Comparison of ENCODE assay signal across 8 cellular contexts in genomic region chr21:45554477-45555175, GRCh38. TPM values are rescaled to one million over a fixed set of nuclear protein-coding genes. Genes with fewer than 3 reads are reported as not detected.
DNase-seq lines count a peak whose midpoint lies in the region; ATAC-seq and TF ChIP-seq lines count a peak whose summit lies in the region.

No MANE protein-coding gene starts in this region.

- intact Hi-C loops in left cardiac atrium (cut with DNase I) (loop anchor here in 1 of 2 donors (1.0 to 5.0 kb wide), 3 partner anchors 43 to 368 kb away; no protein-coding TSS in a partner anchor), upper lobe of right lung (cut with DNase I) (loop anchor here (10.0 kb wide), 1 partner anchor 270 kb away; no protein-coding TSS in a partner anchor)

- H3K9ac ChIP-seq in BLaER1 treated with 17β-estradiol and CSF1 and Interleukin-3, amounts not matched to agents 10 nM and 100 nM = peak overlapping the region; percentile 67 to 83 (median 79); a peak in 21 of 22 replicates
- peak overlapping the region; percentile 68 for H3K9ac ChIP-seq in Loucy (ENCODE audit: low read depth, low read length, poor library complexity, severe bottlenecking)

- no peaks in the 10 kb centered on the region for H3K9me3 Mint-ChIP-seq in progenitor cell of endocrine pancreas (ENCODE audit: low read depth)

- H3K4me1 Mint-ChIP-seq in progenitor cell of endocrine pancreas (ENCODE audit: low read depth) = peaks cover 3% of the 10 kb centered on the region

- H3K4me1 ChIP-seq in BLaER1 treated with 17β-estradiol and CSF1 and Interleukin-3, amounts not matched to agents 10 nM and 100 nM = peaks cover 35 to 62% (median 49%) of the 10 kb centered on the region in 10 experiments
- peaks cover 38% of the 10 kb centered on the region for H3K4me1 ChIP-seq in Loucy (ENCODE audit: insufficient read depth, low read length, poor library complexity, severe bottlenecking)
- H3K4me1 ChIP-seq in upper lobe of right lung = peaks cover 11% of the 10 kb centered on the region

- peak overlapping the region; percentile 53 to 79 (median 65) for H3K4me3 ChIP-seq in BLaER1 treated with 17β-estradiol and CSF1 and Interleukin-3, amounts not matched to agents 10 nM and 100 nM
- H3K4me3 ChIP-seq in Loucy (ENCODE audit: low read length, poor library complexity, severe bottlenecking) (peak overlapping the region; percentile 80), upper lobe of right lung (peak overlapping the region; percentile 65)

- peak overlapping the region; percentile 78 for H3K27ac Mint-ChIP-seq in progenitor cell of endocrine pancreas

- no peaks in the 10 kb centered on the region for H3K27me3 ChIP-seq in BLaER1 treated with 17β-estradiol and CSF1 and Interleukin-3, amounts not matched to agents 10 nM and 100 nM
- H3K27me3 ChIP-seq in Loucy (ENCODE audit: insufficient read depth, low read length, poor library complexity, severe bottlenecking) (no peaks in the 10 kb centered on the region), upper lobe of right lung (no peaks in the 10 kb centered on the region)

- H3K9me3 ChIP-seq in BLaER1 treated with 17β-estradiol and CSF1 and Interleukin-3, amounts not matched to agents 10 nM and 100 nM (replicated peaks in 1 of 11) = no peaks in the 10 kb centered on the region
- no peaks in the 10 kb centered on the region for H3K9me3 ChIP-seq in Loucy (ENCODE audit: insufficient read depth, low read depth, low read length)
- H3K9me3 ChIP-seq in upper lobe of right lung = no peaks in the 10 kb centered on the region

- H3K36me3 Mint-ChIP-seq in progenitor cell of endocrine pancreas (ENCODE audit: insufficient read depth) = no peaks in the 10 kb centered on the region

- peak overlapping the region; percentile 65 to 96 (median 87) for H3K4me2 ChIP-seq in BLaER1 treated with 17β-estradiol and CSF1 and Interleukin-3, amounts not matched to agents 10 nM and 100 nM
- H3K4me2 ChIP-seq in Loucy (ENCODE audit: low read depth, low read length, poor library complexity, severe bottlenecking) = peak overlapping the region; percentile 76

- H3F3A ChIP-seq in Loucy (ENCODE audit: low read depth) = peaks cover 7% of the 10 kb centered on the region; the same call in 1 of the 2 replicates

- peak overlapping the region; percentile 83 for H2AFZ ChIP-seq in Loucy (ENCODE audit: low read length)

- H3K4me3 Mint-ChIP-seq in progenitor cell of endocrine pancreas (ENCODE audit: low read depth) = peak overlapping the region; percentile 71

- no peaks in the 10 kb centered on the region for H3K9me2 ChIP-seq in Loucy (replicated peaks; ENCODE audit: low read depth, low read length)

- H3K36me3 ChIP-seq in BLaER1 treated with 17β-estradiol and CSF1 and Interleukin-3, amounts not matched to agents 10 nM and 100 nM = no peaks in the 10 kb centered on the region
- H3K36me3 ChIP-seq in Loucy (ENCODE audit: insufficient read depth, low read length) = no peaks in the 10 kb centered on the region
- no peaks in the 10 kb centered on the region for H3K36me3 ChIP-seq in upper lobe of right lung

- peaks cover 19% of the 10 kb centered on the region for H3K27me3 Mint-ChIP-seq in progenitor cell of endocrine pancreas

- peak overlapping the region in 10 of 11 experiments; percentile 43 to 82 (median 68); a peak in 19 of 22 replicates for H3K27ac ChIP-seq in BLaER1 treated with 17β-estradiol and CSF1 and Interleukin-3, amounts not matched to agents 10 nM and 100 nM
- H3K27ac ChIP-seq in adipose tissue (ENCODE audit: low read depth, low read length) (peak overlapping the region; percentile 29), upper lobe of right lung (peak overlapping the region; percentile 73)

- TF ChIP-seq CTCF in Loucy (conservative IDR thresholded peaks at IDR 0.05; ENCODE audit: low read length) = peak; percentile 57
- peak; percentile 76 for TF ChIP-seq CTCF in progenitor cell of endocrine pancreas (IDR thresholded peaks at IDR 0.05; ENCODE audit: unreplicated experiment)
- peak; percentile 77 for TF ChIP-seq CTCF in upper lobe of right lung (IDR thresholded peaks at IDR 0.05)

- DNase-seq in T-helper 1 cell = peak; percentile 65 to 86 (median 83)
- DNase-seq in left cardiac atrium = peak; percentile 84
- DNase-seq in progenitor cell of endocrine pancreas (ENCODE audit: low spot score, unreplicated experiment) = peak; percentile 88
- DNase-seq in upper lobe of right lung = peak; percentile 93

- H4K20me1 ChIP-seq in BLaER1 treated with 17β-estradiol and CSF1 and Interleukin-3, amounts not matched to agents 10 nM and 100 nM = peaks cover 0 to 7% (median 0%) of the 10 kb centered on the region in 11 experiments; a peak in 2 of 22 replicates
- no peaks in the 10 kb centered on the region for H4K20me1 ChIP-seq in Loucy (ENCODE audit: insufficient read depth, low read length, poor library complexity, severe bottlenecking)

- H3K79me2 ChIP-seq in Loucy (ENCODE audit: insufficient read depth, low read length) = no peaks in the 10 kb centered on the region

- peak; percentile 63 for ATAC-seq in GM21381 (IDR thresholded peaks at IDR 0.05; ENCODE audit: unreplicated experiment)
- peak; percentile 67 to 72 for ATAC-seq in left cardiac atrium
- ATAC-seq in upper lobe of right lung = peak; percentile 85

- 1 to 3% (median 2%) methylated on average over 37 to 53 of the region's 53 CpGs for WGBS in adipose tissue, 3 donors

RNA-seq across cellular contexts. Expression of gene SLC19A1, which starts 12.4 kb away (rescaled TPM):
- polyA plus RNA-seq in adipose tissue = 10 to 100 TPM in 1 of 3 donors, 1 to 10 TPM in 2; 7.0 to 24.2 (median 9.3) TPM
- 1 to 10 TPM; 5.4 to 8.6 TPM for total RNA-seq in left cardiac atrium
- 25.6 and 28.5 TPM in 2 replicates for total RNA-seq in progenitor cell of endocrine pancreas
- total RNA-seq in upper lobe of right lung = 39.3 TPM

Comparison
In these comparisons a context has a peak if more than half of its experiments do, and no peak if none do; other contexts are left out.
1. Peak in every context shown above with its lines: DNase-seq, ATAC-seq, H3K4me3 ChIP-seq and H3K27ac ChIP-seq.